ENCODE assay signal across 5 cellular contexts in genomic region chr7:110645616-110646015, GRCh38.
"Had no signal": no experiment of that assay in that cellular context is flagged by ENCODE, and none has a peak within 500 bp of the region (broad histone marks: within the 10 kb centered on the region; RNA-seq: fewer than 3 reads in every experiment).

No MANE protein-coding gene starts in this region.

- H3K27ac ChIP-seq: HL-60 had no signal

- H3K4me3 ChIP-seq: GM23338 had no signal

- H3K4me2 ChIP-seq: GM23338 had no signal

- DNase-seq: H9, HCEC 1CT had no signal

- H2AFZ ChIP-seq: GM23338 had no signal

- ATAC-seq: GM23338, HepG2 had no signal
